Comparison of ENCODE assay signal across 12 cellular contexts in genomic region chr5:76958976-76959767, GRCh38. TPM values are rescaled to one million over a fixed set of nuclear protein-coding genes. Genes with fewer than 3 reads are reported as not detected.
DNase-seq lines count a peak whose midpoint lies in the region; ATAC-seq and TF ChIP-seq lines count a peak whose summit lies in the region.
"Had no signal": no experiment of that assay in that cellular context is flagged by ENCODE, and none has a peak within 500 bp of the region (broad histone marks: within the 10 kb centered on the region; RNA-seq: fewer than 3 reads in every experiment).

No MANE protein-coding gene starts in this region.

- in situ Hi-C loops in brain microvascular endothelial cell (cut with HindIII; ENCODE audit: low pct_ligation_motif_present, low sequenced_read_pairs): no loop called here

- DNase-seq in GM12865 (ENCODE audit: low read depth) (peak; percentile 8), MV-4-11 (lab: John Stamatoyannopoulos, UW) (peak; percentile 62), brain microvascular endothelial cell (peak; percentile 63), mesothelial cell of epicardium (ENCODE audit: low spot score in 2 of 2, unreplicated experiment in 2 of 2) (no peak)
- DNase-seq: caudate nucleus, hypothalamus had no signal

- no peaks in the 10 kb centered on the region for H3K36me3 ChIP-seq in brain microvascular endothelial cell (replicated peaks)

- no peaks in the 10 kb centered on the region for H3K27me3 ChIP-seq in brain microvascular endothelial cell (replicated peaks)

- H3K4me3 Mint-ChIP-seq in mesothelial cell of epicardium: no peak overlapping the region

- peaks cover 17% of the 10 kb centered on the region for H3K27me3 Mint-ChIP-seq in mesothelial cell of epicardium (ENCODE audit: low read depth)

- peaks cover 33% of the 10 kb centered on the region for H3K4me1 Mint-ChIP-seq in mesothelial cell of epicardium

- no peaks in the 10 kb centered on the region for H3K36me3 Mint-ChIP-seq in mesothelial cell of epicardium

- H3K9me3 Mint-ChIP-seq in mesothelial cell of epicardium: no peaks in the 10 kb centered on the region

- H3K27ac Mint-ChIP-seq in mesothelial cell of epicardium: peak overlapping the region; percentile 22
- H3K27ac Mint-ChIP-seq: progenitor cell of endocrine pancreas had no signal

- H3K4me3 ChIP-seq in GM12865 (ENCODE audit: low read depth, low read length): no peak overlapping the region
- H3K4me3 ChIP-seq in brain microvascular endothelial cell (ENCODE audit: low read depth, low read length): no peak overlapping the region

- H3K27ac ChIP-seq in brain microvascular endothelial cell: peak overlapping the region; percentile 89

- TF ChIP-seq CTCF in GM12865 (IDR thresholded peaks at IDR 0.05; ENCODE audit: insufficient read depth, low read depth, low read length, missing control alignments): no peak
- no peak for TF ChIP-seq CTCF in brain microvascular endothelial cell (IDR thresholded peaks at IDR 0.05; ENCODE audit: low read depth, low read length, missing control alignments)
- no peak for TF ChIP-seq CTCF in mesothelial cell of epicardium (IDR thresholded peaks at IDR 0.05; ENCODE audit: unreplicated experiment)

- no peak for ATAC-seq in GM19351 (IDR thresholded peaks at IDR 0.05; ENCODE audit: unreplicated experiment)
- no peak for ATAC-seq in HG02970 (IDR thresholded peaks at IDR 0.05; ENCODE audit: low FRiP score, unreplicated experiment)
- ATAC-seq in HG03457 (IDR thresholded peaks at IDR 0.05; ENCODE audit: unreplicated experiment): no peak
- ATAC-seq in GM21717 (IDR thresholded peaks at IDR 0.05; ENCODE audit: unreplicated experiment): no peak

RNA-seq across cellular contexts. Expression of gene CRHBP, which starts 6.3 kb away (rescaled TPM):
- total RNA-seq in mesothelial cell of epicardium: 5.3 to 10.7 TPM (median 8.0 TPM) in 3 replicates
- total RNA-seq: NCI-H460 had no signal

Comparison
In these comparisons a context has a peak if more than half of its experiments do, and no peak if none do; other contexts are left out.
1. DNase-seq: peak in GM12865 (single experiment), MV-4-11 (single experiment) and brain microvascular endothelial cell (single experiment); none in mesothelial cell of epicardium (0 of 2).